1 cellular context compared by ENCODE assay signal in genomic region chr3:28124882-28125281, GRCh38.
TF ChIP-seq lines count a peak whose summit lies in the region.

No MANE protein-coding gene starts in this region.

TF ChIP-seq in HCT116, 20 proteins besides CTCF, POLR2A, EP300 and RAD21 (continued from another document):
- TF ChIP-seq, protein P1, sequence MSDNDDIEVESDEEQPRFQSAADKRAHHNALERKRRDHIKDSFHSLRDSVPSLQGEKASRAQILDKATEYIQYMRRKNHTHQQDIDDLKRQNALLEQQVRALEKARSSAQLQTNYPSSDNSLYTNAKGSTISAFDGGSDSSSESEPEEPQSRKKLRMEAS (IDR thresholded peaks at IDR 0.05), result no peak
- TF ChIP-seq CEBPB (IDR thresholded peaks at IDR 0.05; ENCODE audit: low read depth), result no peak
